Comparison of ENCODE assay signal across 8 cellular contexts in genomic region chr3:129439381-129439816, GRCh38. TPM values are rescaled to one million over a fixed set of nuclear protein-coding genes. Genes with fewer than 3 reads are reported as not detected.
DNase-seq lines count a peak whose midpoint lies in the region; ATAC-seq and TF ChIP-seq lines count a peak whose summit lies in the region.

No MANE protein-coding gene starts in this region.

- peaks cover 20% of the 10 kb centered on the region for H3K36me3 Mint-ChIP-seq in memory B cell
- peaks cover 21 to 27% of the 10 kb centered on the region in 2 donors for H3K36me3 Mint-ChIP-seq in stimulated activated naive B cell treated with anti-CD40 and anti-IgM and Interleukin-4, amounts not matched to agents 10 μg/mL and 1 μg/mL and 100 μg/mL, for 72 hours

- intact Hi-C loops in dorsolateral prefrontal cortex (cut with DNase I): no loop called here

- H3K27ac ChIP-seq in VCaP (peak overlapping the region; percentile 87), dorsolateral prefrontal cortex (peak overlapping the region in 58 of 59 donors; percentile 23 to 94 (median 85))

- peak; percentile 19 for DNase-seq in AG10803 (ENCODE audit: low read depth)
- DNase-seq in Jurkat, Clone E6-1 (ENCODE audit: low read depth, low spot score): peak; percentile 42
- peak in 2 of 10 donors; percentile 19 to 21 for DNase-seq in dorsolateral prefrontal cortex
- DNase-seq in memory B cell (ENCODE audit: low spot score in 2 of 2): peak in 1 of 2 donors; percentile 31
- DNase-seq in stimulated activated naive B cell treated with anti-CD40 and anti-IgM and Interleukin-4, amounts not matched to agents 10 μg/mL and 1 μg/mL and 100 μg/mL, for 72 hours: peak; percentile 41

- H3K4me3 Mint-ChIP-seq in memory B cell: peak overlapping the region; percentile 89
- H3K4me3 Mint-ChIP-seq in stimulated activated naive B cell treated with anti-CD40 and anti-IgM and Interleukin-4, amounts not matched to agents 10 μg/mL and 1 μg/mL and 100 μg/mL, for 72 hours: peak overlapping the region; percentile 86 to 92

- H3K27ac Mint-ChIP-seq in memory B cell: peak overlapping the region; percentile 90
- H3K27ac Mint-ChIP-seq in stimulated activated naive B cell treated with anti-CD40 and anti-IgM and Interleukin-4, amounts not matched to agents 10 μg/mL and 1 μg/mL and 100 μg/mL, for 72 hours: peak overlapping the region; percentile 97

- H3K27me3 Mint-ChIP-seq in memory B cell: no peaks in the 10 kb centered on the region
- no peaks in the 10 kb centered on the region for H3K27me3 Mint-ChIP-seq in stimulated activated naive B cell treated with anti-CD40 and anti-IgM and Interleukin-4, amounts not matched to agents 10 μg/mL and 1 μg/mL and 100 μg/mL, for 72 hours

- TF ChIP-seq CTCF in AG10803 (conservative IDR thresholded peaks at IDR 0.05; ENCODE audit: low read length) (no peak), VCaP (conservative IDR thresholded peaks at IDR 0.05) (no peak), dorsolateral prefrontal cortex (IDR thresholded peaks at IDR 0.05 in 54 of 56, conservative IDR thresholded peaks at IDR 0.05 in 2 of 56; ENCODE audit: low read depth in 1 of 56, partially characterized antibody in 56 of 56) (no peak)

- no peaks in the 10 kb centered on the region for H3K9me3 Mint-ChIP-seq in memory B cell
- no peaks in the 10 kb centered on the region for H3K9me3 Mint-ChIP-seq in stimulated activated naive B cell treated with anti-CD40 and anti-IgM and Interleukin-4, amounts not matched to agents 10 μg/mL and 1 μg/mL and 100 μg/mL, for 72 hours

- H3K27me3 ChIP-seq in dorsolateral prefrontal cortex: no peaks in the 10 kb centered on the region

- peak overlapping the region; percentile 98 for H3K4me3 ChIP-seq in AG10803 (ENCODE audit: low read length)
- H3K4me3 ChIP-seq in Jurkat, Clone E6-1 (ENCODE audit: low read length): peak overlapping the region; percentile 97
- H3K4me3 ChIP-seq in dorsolateral prefrontal cortex: peak overlapping the region; percentile 68 to 99 (median 92)

- peak; percentile 9 for ATAC-seq in GM19397 (IDR thresholded peaks at IDR 0.05; ENCODE audit: unreplicated experiment)
- peak; percentile 20 for ATAC-seq in memory B cell (ENCODE audit: low read depth)
- peak; percentile 33 to 40 for ATAC-seq in stimulated activated naive B cell treated with anti-CD40 and anti-IgM and Interleukin-4, amounts not matched to agents 10 μg/mL and 1 μg/mL and 100 μg/mL, for 72 hours (replicated peaks)
- ATAC-seq in HG03139 (IDR thresholded peaks at IDR 0.05; ENCODE audit: unreplicated experiment): no peak

- H3K4me1 Mint-ChIP-seq in memory B cell: peaks cover 37% of the 10 kb centered on the region
- peaks cover 42 to 59% of the 10 kb centered on the region in 2 donors for H3K4me1 Mint-ChIP-seq in stimulated activated naive B cell treated with anti-CD40 and anti-IgM and Interleukin-4, amounts not matched to agents 10 μg/mL and 1 μg/mL and 100 μg/mL, for 72 hours

RNA-seq across cellular contexts. Expression of gene MBD4, which starts 0.3 kb away (rescaled TPM):
- polyA plus RNA-seq in Jurkat, Clone E6-1 (2012; ENCODE audit: insufficient read depth, insufficient read length): 74.1 TPM
- 10 to 100 TPM; 23.7 to 45.4 (median 31.5) TPM for total RNA-seq in dorsolateral prefrontal cortex

RNA-seq across cellular contexts. Expression of gene IFT122, which starts 0.6 kb away (rescaled TPM):
- 49.5 TPM for polyA plus RNA-seq in Jurkat, Clone E6-1 (2012; ENCODE audit: insufficient read depth, insufficient read length)
- total RNA-seq in dorsolateral prefrontal cortex: 10 to 100 TPM; 38.5 to 96.5 (median 58.5) TPM

RNA-seq across cellular contexts. Expression of gene EFCAB12, which starts 11.0 kb away (rescaled TPM):
- polyA plus RNA-seq in Jurkat, Clone E6-1 (2012; ENCODE audit: insufficient read depth, insufficient read length): 1.00 TPM
- 1 to 10 TPM; 2.0 to 10.0 (median 4.5) TPM for total RNA-seq in dorsolateral prefrontal cortex
